Comparison of ENCODE assay signal across 1 cellular context in genomic region chr6:24402697-24403500, GRCh38.
TF ChIP-seq lines count a peak whose summit lies in the region.

TSS of gene MRS2 (plus strand) at chr6:24402936. CDS start at chr6:24403047, 111 bp downstream.

TF ChIP-seq in HepG2, 621 proteins besides CTCF, POLR2A, EP300 and RAD21 (continued from another document and continues in another):
- TF ChIP-seq MLXIP (CRISPR knock-in tag; IDR thresholded peaks at IDR 0.05; ENCODE audit: borderline replicate concordance) (peak; percentile 85), ZMYM3 (CRISPR knock-in tag; IDR thresholded peaks at IDR 0.05) (peak; percentile 68), ZFP36L1 (CRISPR knock-in tag; IDR thresholded peaks at IDR 0.05) (0 out of 2 replicates have a peak, but pooled peaks have one; percentile 52), MAFG (CRISPR knock-in tag; IDR thresholded peaks at IDR 0.05) (no peak), ZNF777 (CRISPR knock-in tag; IDR thresholded peaks at IDR 0.05) (peak; percentile 73), MYC (CRISPR knock-in tag; IDR thresholded peaks at IDR 0.05; ENCODE audit: borderline replicate concordance) (peak; percentile 93; the same call in 1 of the 2 replicates), NONO (IDR thresholded peaks at IDR 0.05) (no peak), NONO (CRISPR knock-in tag; conservative IDR thresholded peaks at IDR 0.05) (peak; percentile 96), KMT2B (CRISPR knock-in tag; IDR thresholded peaks at IDR 0.05) (peak; percentile 95), MLLT10 (CRISPR knock-in tag; IDR thresholded peaks at IDR 0.05) (0 out of 2 replicates have a peak, but pooled peaks have one; percentile 23), PLRG1 (conservative IDR thresholded peaks at IDR 0.05) (no peak), NFAT5 (CRISPR knock-in tag; IDR thresholded peaks at IDR 0.05) (peak; percentile 81), ZNF17 (CRISPR knock-in tag; IDR thresholded peaks at IDR 0.05) (no peak), CENPT (CRISPR knock-in tag; IDR thresholded peaks at IDR 0.05; ENCODE audit: low read depth) (peak; percentile 55; the same call in 1 of the 2 replicates), GTF3A (CRISPR knock-in tag; conservative IDR thresholded peaks at IDR 0.05) (peak; percentile 97; the same call in 1 of the 2 replicates), HMGXB3 (CRISPR knock-in tag; IDR thresholded peaks at IDR 0.05; ENCODE audit: borderline replicate concordance) (0 out of 2 replicates have a peak, but pooled peaks have one; percentile 23), ADNP (CRISPR knock-in tag; IDR thresholded peaks at IDR 0.05) (no peak), ELK4 (CRISPR knock-in tag; IDR thresholded peaks at IDR 0.05; ENCODE audit: borderline replicate concordance) (0 out of 2 replicates have a peak, but pooled peaks have one; percentile 60), KDM6A (CRISPR knock-in tag; IDR thresholded peaks at IDR 0.05; ENCODE audit: low read depth) (no peak), ZNF607 (CRISPR knock-in tag; IDR thresholded peaks at IDR 0.05; ENCODE audit: borderline replicate concordance) (peak; percentile 94), ZBTB14 (CRISPR knock-in tag; IDR thresholded peaks at IDR 0.05) (no peak), CBX1 (IDR thresholded peaks at IDR 0.05; ENCODE audit: low read depth) (no peak), YEATS2 (CRISPR knock-in tag; IDR thresholded peaks at IDR 0.05; ENCODE audit: borderline replicate concordance) (peak; percentile 83), ELF4 (CRISPR knock-in tag; IDR thresholded peaks at IDR 0.05; ENCODE audit: borderline replicate concordance) (no peak), SAP130 (CRISPR knock-in tag; IDR thresholded peaks at IDR 0.05; ENCODE audit: low read depth) (peak; percentile 87), ZNF12 (CRISPR knock-in tag; IDR thresholded peaks at IDR 0.05) (peak; percentile 84), TCF7L2 (IDR thresholded peaks at IDR 0.05; ENCODE audit: low read depth, low read length) (no peak), ZNF317 (CRISPR knock-in tag; IDR thresholded peaks at IDR 0.05) (peak; percentile 88), ZNF770 (CRISPR knock-in tag; IDR thresholded peaks at IDR 0.05) (0 out of 2 replicates have a peak, but pooled peaks have one; percentile 53), ZNF670 (CRISPR knock-in tag; IDR thresholded peaks at IDR 0.05; ENCODE audit: borderline replicate concordance) (no peak; the same call in 1 of the 2 replicates), ZNF451 (CRISPR knock-in tag; IDR thresholded peaks at IDR 0.05) (peak; percentile 77; the same call in 1 of the 2 replicates), PAF1 (CRISPR knock-in tag; IDR thresholded peaks at IDR 0.05) (no peak), ZNF430 (CRISPR knock-in tag; IDR thresholded peaks at IDR 0.05) (peak; percentile 95), NKX3-1 (CRISPR knock-in tag; IDR thresholded peaks at IDR 0.05) (no peak; the same call in none of the 2 replicates), ZNF652 (CRISPR knock-in tag; IDR thresholded peaks at IDR 0.05; ENCODE audit: borderline replicate concordance, low read depth) (no peak), NFRKB (IDR thresholded peaks at IDR 0.05) (no peak), ZNF343 (CRISPR knock-in tag; IDR thresholded peaks at IDR 0.05) (peak; percentile 97), ZNF792 (CRISPR knock-in tag; IDR thresholded peaks at IDR 0.05) (no peak), ZNF362 (CRISPR knock-in tag; IDR thresholded peaks at IDR 0.05; ENCODE audit: borderline replicate concordance) (peak; percentile 84), ZNF615 (CRISPR knock-in tag; IDR thresholded peaks at IDR 0.05; ENCODE audit: borderline replicate concordance) (no peak; the same call in 1 of the 2 replicates), ZNF570 (CRISPR knock-in tag; IDR thresholded peaks at IDR 0.05; ENCODE audit: borderline replicate concordance) (peak; percentile 89; the same call in 1 of the 2 replicates), ZFP41 (CRISPR knock-in tag; IDR thresholded peaks at IDR 0.05; ENCODE audit: borderline replicate concordance) (no peak; the same call in 1 of the 2 replicates), KLF15 (CRISPR knock-in tag; IDR thresholded peaks at IDR 0.05; ENCODE audit: borderline replicate concordance) (no peak), DNMT1 (CRISPR knock-in tag; IDR thresholded peaks at IDR 0.05) (peak; percentile 99), CC2D1A (CRISPR knock-in tag; IDR thresholded peaks at IDR 0.05) (no peak), IKZF1 (IDR thresholded peaks at IDR 0.05) (no peak), ZNF232 (CRISPR knock-in tag; IDR thresholded peaks at IDR 0.05; ENCODE audit: borderline replicate concordance) (peak; percentile 94), LCORL (IDR thresholded peaks at IDR 0.05) (no peak), LCORL (CRISPR knock-in tag; IDR thresholded peaks at IDR 0.05) (peak; percentile 59; the same call in 1 of the 2 replicates), ZNF678 (CRISPR knock-in tag; IDR thresholded peaks at IDR 0.05) (peak; percentile 98), ZNF761 (CRISPR knock-in tag; conservative IDR thresholded peaks at IDR 0.05) (peak; percentile 99), PTBP1 (IDR thresholded peaks at IDR 0.05; ENCODE audit: low read depth, low read length, poor library complexity, severe bottlenecking) (no peak)
